Comparison of ENCODE assay signal across 7 cellular contexts in the genomic region with DNA sequence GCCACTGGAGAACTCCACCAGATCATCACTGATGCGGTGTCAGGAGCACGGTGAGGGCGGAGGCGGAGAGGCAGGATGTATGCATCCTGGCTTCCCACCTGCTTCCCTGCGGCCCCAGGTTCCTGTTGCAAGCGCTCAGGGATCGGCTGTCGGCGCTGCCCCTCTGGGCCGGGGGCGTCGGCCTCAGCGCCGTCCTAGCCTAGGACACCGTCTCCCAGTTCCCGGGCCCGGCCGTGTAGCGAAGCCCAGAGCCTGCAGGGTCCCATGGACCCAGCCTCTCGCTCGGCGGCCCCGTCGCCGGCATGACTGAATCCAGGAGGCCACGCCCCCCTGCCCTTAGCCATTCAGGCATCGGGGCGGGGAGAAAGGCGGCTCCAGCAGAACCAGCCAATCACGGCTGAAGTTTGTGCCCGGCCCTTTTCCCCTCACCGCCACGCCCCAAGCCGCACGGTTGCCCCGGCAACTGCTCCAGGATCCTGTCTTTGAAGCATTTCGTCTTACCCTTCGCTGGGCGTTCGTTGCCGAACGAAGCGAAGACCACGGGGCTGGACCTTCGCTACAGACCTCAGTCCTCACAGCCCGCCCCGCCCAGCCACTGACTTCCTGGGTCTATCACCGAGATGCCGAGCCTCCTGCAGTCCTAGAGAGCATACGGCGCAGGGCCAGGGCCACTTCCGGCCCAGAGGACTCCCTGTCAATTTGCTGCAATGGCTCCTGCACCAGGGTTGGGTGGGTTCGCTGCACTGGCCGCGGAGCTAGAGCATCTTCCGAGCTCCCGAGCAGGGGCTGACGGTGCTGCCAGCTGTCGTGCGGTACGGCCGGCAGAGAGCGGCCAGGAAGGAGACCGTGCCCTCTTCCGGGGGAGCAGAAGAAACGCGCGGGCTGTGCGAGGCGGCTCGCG. TPM values are rescaled to one million over a fixed set of nuclear protein-coding genes. Genes with fewer than 3 reads are reported as not detected.
DNase-seq lines count a peak whose midpoint lies in the region; ATAC-seq and TF ChIP-seq lines count a peak whose summit lies in the region.

No MANE protein-coding gene starts in this region.

- no peaks in the 10 kb centered on the region for H4K20me1 ChIP-seq in hepatocyte (ENCODE audit: insufficient read depth, poor library complexity, severe bottlenecking)

- peaks cover 13 to 16% of the 10 kb centered on the region in 2 donors for H3K36me3 ChIP-seq in ascending aorta
- H3K36me3 ChIP-seq in hepatocyte (replicated peaks; ENCODE audit: insufficient read depth, low read depth) = no peaks in the 10 kb centered on the region

- H3K9me3 Mint-ChIP-seq in T-helper 2 cell treated with Interferon-gamma antibody and Interleukin-4, amounts not matched to agents 5 μg/mL and 100 μg/mL, for 36 hours = no peaks in the 10 kb centered on the region

- H3K9me2 ChIP-seq in hepatocyte (replicated peaks; ENCODE audit: insufficient read depth) = no peaks in the 10 kb centered on the region

- H3K4me1 Mint-ChIP-seq in T-helper 2 cell treated with Interferon-gamma antibody and Interleukin-4, amounts not matched to agents 5 μg/mL and 100 μg/mL, for 36 hours (ENCODE audit: low read depth) = peaks cover 39% of the 10 kb centered on the region

- intact Hi-C loops in ascending aorta (cut with DNase I) = loop anchor here (1.0 to 5.0 kb wide), 4 partner anchors 10 to 65 kb away; no protein-coding TSS in a partner anchor

- H3K4me2 ChIP-seq in hepatocyte = peak overlapping the region; percentile 86

- H3K4me1 ChIP-seq in ascending aorta (peaks cover 13 to 18% of the 10 kb centered on the region in 2 donors), hepatocyte (ENCODE audit: insufficient read depth) (peaks cover 9% of the 10 kb centered on the region)

- H3K27ac ChIP-seq in ascending aorta = peak overlapping the region; percentile 75 to 85
- H3K27ac ChIP-seq in hepatocyte = peak overlapping the region; percentile 73

- WGBS in hepatocyte (ENCODE audit: low lambda C conversion rate, missing lambda C conversion rate) = 3% methylated on average over 61 of the region's 72 CpGs

- no peaks in the 10 kb centered on the region for H3K9me3 ChIP-seq in ascending aorta
- H3K9me3 ChIP-seq in hepatocyte (ENCODE audit: low read depth) = no peaks in the 10 kb centered on the region

- H3K4me3 Mint-ChIP-seq in T-helper 2 cell treated with Interferon-gamma antibody and Interleukin-4, amounts not matched to agents 5 μg/mL and 100 μg/mL, for 36 hours = peak overlapping the region; percentile 98

- H3K4me3 ChIP-seq in ascending aorta = peak overlapping the region; percentile 66 to 92
- H3K4me3 ChIP-seq in hepatocyte = peak overlapping the region; percentile 31
- H3K4me3 ChIP-seq in retinal pigment epithelial cell (ENCODE audit: low read length) = peak overlapping the region; percentile 80

- peak overlapping the region; percentile 49 for H2AFZ ChIP-seq in hepatocyte

- H3K27me3 ChIP-seq in ascending aorta (no peaks in the 10 kb centered on the region), hepatocyte (no peaks in the 10 kb centered on the region)

- H3K27me3 Mint-ChIP-seq in T-helper 2 cell treated with Interferon-gamma antibody and Interleukin-4, amounts not matched to agents 5 μg/mL and 100 μg/mL, for 36 hours (ENCODE audit: low read depth) = no peaks in the 10 kb centered on the region

- ATAC-seq in GM18505 (IDR thresholded peaks at IDR 0.05; ENCODE audit: unreplicated experiment) (peak; percentile 80), HG02970 (IDR thresholded peaks at IDR 0.05; ENCODE audit: low FRiP score, unreplicated experiment) (peak; percentile 76)

- H3K79me2 ChIP-seq in hepatocyte = peaks cover 9% of the 10 kb centered on the region

- peak; percentile 74 for TF ChIP-seq POLR2A in GM18505 (IDR thresholded peaks at IDR 0.05; ENCODE audit: borderline replicate concordance, extremely low read depth, insufficient read depth, insufficient read length)

- DNase-seq in NCI-H187 treated with DMSO at 0.1 percent for 48 hours (lab: John Stamatoyannopoulos, UW) (peak; percentile 95), ascending aorta (ENCODE audit: low spot score in 2 of 2) (peak; percentile 88 to 98), hepatocyte (ENCODE audit: low spot score) (peak; percentile 99), retinal pigment epithelial cell (ENCODE audit: low read depth) (peak; percentile 68)
- peak; percentile 96 for DNase-seq in T-helper 2 cell treated with Interferon-gamma antibody and Interleukin-4, amounts not matched to agents 5 μg/mL and 100 μg/mL, for 36 hours (ENCODE audit: low spot score)

- TF ChIP-seq CTCF in ascending aorta (IDR thresholded peaks at IDR 0.05) = peak in 2 of 3 experiments; percentile 6 to 28
- peak; percentile 28 for TF ChIP-seq CTCF in hepatocyte (IDR thresholded peaks at IDR 0.05; ENCODE audit: poor library complexity)
- TF ChIP-seq CTCF in retinal pigment epithelial cell (conservative IDR thresholded peaks at IDR 0.05; ENCODE audit: low read depth, low read length) = peak; percentile 28

- H3K36me3 Mint-ChIP-seq in T-helper 2 cell treated with Interferon-gamma antibody and Interleukin-4, amounts not matched to agents 5 μg/mL and 100 μg/mL, for 36 hours (ENCODE audit: low read depth) = peaks cover 19% of the 10 kb centered on the region

- H3K27ac Mint-ChIP-seq in T-helper 2 cell treated with Interferon-gamma antibody and Interleukin-4, amounts not matched to agents 5 μg/mL and 100 μg/mL, for 36 hours = peak overlapping the region; percentile 95

RNA-seq across cellular contexts. Expression of a gene that starts 10.6 kb away (rescaled TPM):
- total RNA-seq in ascending aorta (25.3 TPM), hepatocyte (3.4 and 3.8 TPM in 2 replicates)
- polyA plus RNA-seq in hepatocyte = 4.0 and 6.0 TPM in 2 replicates

RNA-seq across cellular contexts. Expression of a gene that starts 11.8 kb away (rescaled TPM):
- total RNA-seq in ascending aorta (49.8 TPM), hepatocyte (10.0 and 12.3 TPM in 2 replicates)
- polyA plus RNA-seq in hepatocyte = 12.6 and 13.2 TPM in 2 replicates

RNA-seq across cellular contexts. Expression of a gene that starts 25.1 kb away (rescaled TPM):
- not detected for total RNA-seq in ascending aorta
- not detected in 2 replicates for total RNA-seq in hepatocyte
- polyA plus RNA-seq in hepatocyte = not detected in 2 replicates

RNA-seq across cellular contexts. Expression of a gene that starts 58.8 kb away (rescaled TPM):
- total RNA-seq in ascending aorta = 139 TPM
- total RNA-seq in hepatocyte = 82.0 and 110 TPM in 2 replicates
- polyA plus RNA-seq in hepatocyte = 124 and 131 TPM in 2 replicates

Comparison
In these comparisons a context has a peak if more than half of its experiments do, and no peak if none do; other contexts are left out.
1. Peak in every context shown above with its lines: DNase-seq, ATAC-seq, H3K4me3 ChIP-seq and H3K27ac ChIP-seq.